In genomic region chr5:38554860-38555259, GRCh38 we compare ENCODE assay signal across 10 cellular contexts. TPM values are rescaled to one million over a fixed set of nuclear protein-coding genes. Genes with fewer than 3 reads are reported as not detected.
DNase-seq lines count a peak whose midpoint lies in the region; ATAC-seq and TF ChIP-seq lines count a peak whose summit lies in the region.
"Had no signal": no experiment of that assay in that cellular context is flagged by ENCODE, and none has a peak within 500 bp of the region (broad histone marks: within the 10 kb centered on the region; RNA-seq: fewer than 3 reads in every experiment).

No MANE protein-coding gene starts in this region.

- TF ChIP-seq CTCF in heart right ventricle (IDR thresholded peaks at IDR 0.05): no peak
- TF ChIP-seq CTCF in endodermal cell (conservative IDR thresholded peaks at IDR 0.05): no peak
- no peak for TF ChIP-seq CTCF in nephron (IDR thresholded peaks at IDR 0.05; ENCODE audit: unreplicated experiment in 3 of 3)

- H3K9me3 Mint-ChIP-seq in endodermal cell (no peaks in the 10 kb centered on the region), nephron (no peaks in the 10 kb centered on the region)

- H3K9ac ChIP-seq in endodermal cell (ENCODE audit: extremely low read depth, low read length, poor library complexity, severe bottlenecking): peak overlapping the region; percentile 81

- H3K4me1 Mint-ChIP-seq in endodermal cell (peaks cover 38% of the 10 kb centered on the region), nephron (peaks cover 36% of the 10 kb centered on the region)

- WGBS in heart right ventricle, 2 donors: 14 to 18% methylated on average over 4 of the region's 4 CpGs
- 49 to 69% methylated on average over 2 to 4 of the region's 4 CpGs for WGBS in endodermal cell (ENCODE audit: insufficient coverage in 1 of 2, insufficient read length in 1 of 2), 2 experiments
- WGBS in aorta, 2 donors: 41 to 51% methylated on average over 4 of the region's 4 CpGs

- H3K4me3 Mint-ChIP-seq in endodermal cell: peak overlapping the region; percentile 82
- H3K4me3 Mint-ChIP-seq in nephron: peak overlapping the region; percentile 90 to 96 (median 94)

- H3K27ac ChIP-seq in heart right ventricle (peak overlapping the region in 7 of 10 donors; percentile 25 to 100 (median 97)), endodermal cell (ENCODE audit: low read depth, low read length) (no peak overlapping the region), aorta (ENCODE audit: low read depth in 1 of 2, low read length in 2 of 2) (no peak overlapping the region)

- no peaks in the 10 kb centered on the region for H3K9me3 ChIP-seq in heart right ventricle
- H3K9me3 ChIP-seq in endodermal cell (ENCODE audit: control insufficient read depth, low read length): no peaks in the 10 kb centered on the region
- H3K9me3 ChIP-seq in aorta (ENCODE audit: control insufficient read depth, low read length): no peaks in the 10 kb centered on the region

- H3K4me3 ChIP-seq in heart right ventricle (peak overlapping the region in 9 of 10 donors; percentile 67 to 97 (median 82)), endodermal cell (ENCODE audit: low read length) (peak overlapping the region; percentile 99), aorta (ENCODE audit: low read length in 2 of 2) (peak overlapping the region; percentile 16 to 52)

- intact Hi-C loops in heart right ventricle (cut with DNase I) (loop anchor here in 7 of 10 donors (5.0 to 10.0 kb wide), 5 partner anchors 107 to 252 kb away; no protein-coding TSS in a partner anchor), left ventricle myocardium superior (cut with micrococcal nuclease) (loop anchor here (10.0 kb wide), 2 partner anchors 110 kb away; no protein-coding TSS in a partner anchor), aorta (cut with DNase I) (loop anchor here (5.0 kb wide), 3 partner anchors 42 to 113 kb away; no protein-coding TSS in a partner anchor)

- H3K36me3 ChIP-seq in heart right ventricle (peaks cover 0 to 2% (median 0%) of the 10 kb centered on the region in 9 donors), endodermal cell (ENCODE audit: control insufficient read depth, insufficient read depth, low read length) (peaks cover 13% of the 10 kb centered on the region), aorta (ENCODE audit: control insufficient read depth in 1 of 2, insufficient read depth in 2 of 2, low read length in 1 of 2) (no peaks in the 10 kb centered on the region)

- H3K27ac Mint-ChIP-seq in endodermal cell (no peak overlapping the region), nephron (peak overlapping the region; percentile 62 to 96 (median 92))

- H3K27me3 Mint-ChIP-seq in endodermal cell (ENCODE audit: insufficient read depth) (no peaks in the 10 kb centered on the region), nephron (ENCODE audit: low read depth) (no peaks in the 10 kb centered on the region)

- DNase-seq in heart right ventricle (no peak), left ventricle myocardium superior (no peak), endodermal cell (no peak), aorta (no peak), HUDEP-2 (lab: John Stamatoyannopoulos, UW; ENCODE audit: unreplicated experiment in 76 of 76) (no peak), A172 (ENCODE audit: low spot score) (no peak)
- DNase-seq: islet precursor cell had no signal

- H3K4me1 ChIP-seq in heart right ventricle: peaks cover 0 to 65% (median 39%) of the 10 kb centered on the region in 9 donors
- H3K4me1 ChIP-seq in endodermal cell (ENCODE audit: control insufficient read depth, insufficient read depth, low read length): peaks cover 8% of the 10 kb centered on the region
- peaks cover 2 to 3% of the 10 kb centered on the region in 2 donors for H3K4me1 ChIP-seq in aorta (ENCODE audit: control insufficient read depth in 1 of 2, insufficient read depth in 2 of 2, low read length in 2 of 2)

- H3K36me3 Mint-ChIP-seq in endodermal cell (ENCODE audit: low read depth) (no peaks in the 10 kb centered on the region), nephron (ENCODE audit: low read depth) (no peaks in the 10 kb centered on the region)

- H3K27me3 ChIP-seq in heart right ventricle (peaks cover 0 to 64% (median 0%) of the 10 kb centered on the region in 7 donors), endodermal cell (ENCODE audit: control insufficient read depth, insufficient read depth, low read length, poor library complexity, severe bottlenecking) (no peaks in the 10 kb centered on the region), aorta (ENCODE audit: control insufficient read depth in 1 of 2, insufficient read depth in 2 of 2, low read length in 1 of 2) (no peaks in the 10 kb centered on the region)

- no peak for ATAC-seq in heart right ventricle
- ATAC-seq in left ventricle myocardium superior: no peak
- no peak for ATAC-seq in aorta (ENCODE audit: low FRiP score)
- no peak for ATAC-seq in GM19467 (IDR thresholded peaks at IDR 0.05; ENCODE audit: unreplicated experiment)

RNA-seq across cellular contexts. Expression of gene LIFR, which starts 1.6 kb away (rescaled TPM):
- total RNA-seq in heart right ventricle (10 to 100 TPM; 34.7 to 58.8 (median 46.0) TPM), left ventricle myocardium superior (61.1 TPM), endodermal cell (10 to 100 TPM; 81.7 to 85.9 TPM), aorta (10 to 100 TPM; 67.6 to 69.6 TPM)
- polyA plus RNA-seq in heart right ventricle (10 to 100 TPM in 1 of 2 donors, 1 to 10 TPM in 1; 6.0 to 27.2 TPM), aorta (10 to 100 TPM in 1 of 2 donors, 1 to 10 TPM in 1; 2.4 to 11.8 TPM)
- 36.8 TPM for polyA plus RNA-seq in endodermal cell (2013, experiment 1 of 2)
- polyA plus RNA-seq in endodermal cell (2013, experiment 2 of 2): 46.8 TPM
- total RNA-seq in A172 (2014; rRNA removed; shearing (Covaris generic)): 66.1 and 71.8 TPM in 2 replicates
- total RNA-seq: T-helper 1 cell treated with Interleukin-12 subunit alpha and Interleukin-12 subunit beta and Interleukin-4 antibody, amounts not matched to agents 30 ng/mL and 1 ng/mL, for 36 hours had no signal

Comparison
In these comparisons a context has a peak if more than half of its experiments do, and no peak if none do; other contexts are left out.
1. H3K27ac ChIP-seq: peak in heart right ventricle (7 of 10); none in endodermal cell (single experiment) and aorta (0 of 2).
2. H3K4me3 ChIP-seq: peak in every context shown above with its lines; median percentile 99 in endodermal cell; 82 in heart right ventricle; 34 in aorta.